ENCODE assay signal across 26 cellular contexts in genomic region chr10:20399789-20400188, GRCh38.
"Had no signal": no experiment of that assay in that cellular context is flagged by ENCODE, and none has a peak within 500 bp of the region (broad histone marks: within the 10 kb centered on the region; RNA-seq: fewer than 3 reads in every experiment).

No MANE protein-coding gene starts in this region.

- H3K9me3 ChIP-seq: ascending aorta, breast epithelium had no signal

- H3K4me3 ChIP-seq: ascending aorta, breast epithelium, cardiac muscle cell, coronary artery, dorsolateral prefrontal cortex, heart right ventricle had no signal

- H3K4me1 ChIP-seq: ascending aorta, breast epithelium, heart right ventricle had no signal

- H3K27me3 ChIP-seq: ascending aorta, breast epithelium, cardiac muscle cell, dorsolateral prefrontal cortex, heart right ventricle had no signal

- H3K27ac ChIP-seq: ascending aorta, breast epithelium, cardiac muscle cell, coronary artery, dorsolateral prefrontal cortex, heart right ventricle, WERI-Rb-1 had no signal

- H3K36me3 ChIP-seq: ascending aorta, breast epithelium, cardiac muscle cell, heart right ventricle, WERI-Rb-1 had no signal

- DNase-seq: activated B cell treated with CpG ODN at 0.5 μM for 24 hours; activated CD4-positive, alpha-beta memory T cell treated with anti-CD3 and anti-CD28 coated beads for 36 hours; activated CD4-positive, alpha-beta T cell treated with anti-CD3 and anti-CD28 coated beads, Interleukin-2, amount 10 ng/mL, durations not matched to agents 24 days and 14 days; activated CD8-positive, alpha-beta memory T cell treated with anti-CD3 and anti-CD28 coated beads, Interleukin-2, amount 50 U/mL, for 48 hours; activated gamma-delta T cell; activated naive CD4-positive, alpha-beta T cell; activated naive CD4-positive, alpha-beta T cell treated with anti-CD3 and anti-CD28 coated beads, Interleukin-2, amount 10 ng/mL, durations not matched to agents 7 days and 5 days; activated naive CD8-positive, alpha-beta T cell treated with anti-CD3 and anti-CD28 coated beads, Interleukin-2, amount 10 ng/mL, durations not matched to agents 7 days and 5 days; activated T-cell treated with anti-CD3 and anti-CD28 coated beads for 4 hours; activated T-cell treated with anti-CD3 and anti-CD28 coated beads, Interleukin-2, amount 50 U/mL, for 24 hours; activated T-cell treated with anti-CD3 and anti-CD28 coated beads, Interleukin-2, amount 50 U/mL, for 72 hours; central memory CD4-positive, alpha-beta T cell; cerebellar nuclear complex; dorsolateral prefrontal cortex; effector memory CD4-positive, alpha-beta T cell; endodermal cell; foreskin fibroblast; heart right ventricle; T-helper 1 cell; T-helper 17 cell; T1000; WERI-Rb-1 had no signal
